Comparison of ENCODE assay signal across 4 cellular contexts in genomic region chr4:6837106-6837505, GRCh38. TPM values are rescaled to one million over a fixed set of nuclear protein-coding genes. Genes with fewer than 3 reads are reported as not detected.
DNase-seq lines count a peak whose midpoint lies in the region; ATAC-seq, FAIRE-seq and TF ChIP-seq lines count a peak whose summit lies in the region.
"Not testable (repeated sequence)": the region's sequence is repeated elsewhere in the genome, so short reads cannot be mapped to it uniquely, and the experiment has no call there.

No MANE protein-coding gene starts in this region.

- not testable (repeated sequence) for TF ChIP-seq RAD21 in K562 (CRISPR knock-in tag; conservative IDR thresholded peaks at IDR 0.05 in 1 of 2, IDR thresholded peaks at IDR 0.05 in 1 of 2)

- not testable (repeated sequence) for H3K9me3 Mint-ChIP-seq in osteocyte (ENCODE audit: unreplicated experiment)

- BruUV-seq in K562 (replicated peaks; lab: Mats Ljungman, UMichigan) = not testable (repeated sequence)

- H3K4me1 ChIP-seq in K562 (replicated peaks in 1 of 2; ENCODE audit: control insufficient read depth in 2 of 2, insufficient read depth in 2 of 2, low read length in 2 of 2) = peaks cover 3 to 15% of the 10 kb centered on the region in 2 experiments; a peak in 4 of 5 replicates
- H3K4me1 ChIP-seq in right cardiac atrium (ENCODE audit: control insufficient read depth, insufficient read depth, low read length) = not testable (repeated sequence)

- intact Hi-C loops in K562 (cut with micrococcal nuclease); right cardiac atrium (cut with DNase I): not testable (repeated sequence)

- POLR2A ChIA-PET in K562 (lab: Yijun Ruan, JAX) = not testable (repeated sequence)

- H2AFZ ChIP-seq in K562 (ENCODE audit: low read depth, low read length) = not testable (repeated sequence)

- H4K20me1 ChIP-seq in K562 (replicated peaks; ENCODE audit: control insufficient read depth, insufficient read depth, low read length) = not testable (repeated sequence)

- H3K79me2 ChIP-seq in K562 (ENCODE audit: control insufficient read depth, insufficient read depth, low read length) = peaks cover 64% of the 10 kb centered on the region

- H3K4me2 ChIP-seq in K562 (ENCODE audit: insufficient read depth, low read length) = not testable (repeated sequence)

- H3K4me3 ChIP-seq in K562; right cardiac atrium (ENCODE audit: low read length): not testable (repeated sequence)

- in situ Hi-C loops in K562 (cut with MboI) = not testable (repeated sequence)

- not testable (repeated sequence) for H3K27ac Mint-ChIP-seq in osteocyte (ENCODE audit: unreplicated experiment)

- H3K27me3 Mint-ChIP-seq in osteocyte (ENCODE audit: unreplicated experiment) = not testable (repeated sequence)

- not testable (repeated sequence) for FAIRE-seq in K562 (lab: Jason Lieb, UNC)

- H3K9me3 ChIP-seq in K562 (replicated peaks; ENCODE audit: control insufficient read depth, insufficient read depth, low read depth, low read length); right cardiac atrium (ENCODE audit: control insufficient read depth, low read length): not testable (repeated sequence)

- CTCF ChIA-PET in K562 (lab: Yijun Ruan, JAX; ENCODE audit: low intra/inter-chr PET ratio) = not testable (repeated sequence)

- H3K4me3 Mint-ChIP-seq in osteocyte (ENCODE audit: unreplicated experiment) = not testable (repeated sequence)

- WGBS in K562 (ENCODE audit: insufficient coverage, low coverage, missing lambda C conversion rate) = 96% methylated on average over 5 of the region's 34 CpGs
- WGBS in right cardiac atrium = 97% methylated on average over 34 of the region's 34 CpGs

- not testable (repeated sequence) for H3K27ac ChIP-seq in K562 (ENCODE audit: extremely low read depth, low read depth, low read length); right cardiac atrium (ENCODE audit: low read length)

- TF ChIP-seq EP300 in K562 (IDR thresholded peaks at IDR 0.05; ENCODE audit: low read length) = not testable (repeated sequence)

- H3K9ac ChIP-seq in K562 (ENCODE audit: insufficient read depth in 1 of 2, low read depth in 2 of 2, low read length in 2 of 2) = not testable (repeated sequence)

- H3K27me3 ChIP-seq in K562 (ENCODE audit: control insufficient read depth in 2 of 2, insufficient read depth in 2 of 2, low read length in 2 of 2); right cardiac atrium (ENCODE audit: control insufficient read depth, insufficient read depth): not testable (repeated sequence)

- DNase-seq in activated gamma-delta T cell (lab: John Stamatoyannopoulos, UW) = peak; percentile 10
- not testable (repeated sequence) for DNase-seq in K562 (ENCODE audit: extremely low read depth in 1 of 4, low spot score in 3 of 4)
- DNase-seq in right cardiac atrium = peak in 2 of 3 donors; percentile 52 to 61
- peak; percentile 86 for DNase-seq in osteocyte (ENCODE audit: extremely low spot score, unreplicated experiment)

- not testable (repeated sequence) for ATAC-seq in K562, right cardiac atrium

- not testable (repeated sequence) for TF ChIP-seq CTCF in K562 (IDR thresholded peaks at IDR 0.05 in 2 of 3, conservative IDR thresholded peaks at IDR 0.05 in 1 of 3; ENCODE audit: insufficient read depth in 2 of 3, low read depth in 1 of 3, low read length in 3 of 3); osteocyte (IDR thresholded peaks at IDR 0.05)

- not testable (repeated sequence) for H3K36me3 Mint-ChIP-seq in osteocyte (ENCODE audit: unreplicated experiment)

- not testable (repeated sequence) for TF ChIP-seq POLR2A in K562 (conservative IDR thresholded peaks at IDR 0.05)

- H3K4me1 Mint-ChIP-seq in osteocyte (ENCODE audit: unreplicated experiment) = peaks cover 17% of the 10 kb centered on the region

- H3K36me3 ChIP-seq in K562 (ENCODE audit: control insufficient read depth, insufficient read depth, low read length) = peaks cover 38% of the 10 kb centered on the region

- not testable (repeated sequence) for H3K9me1 ChIP-seq in K562 (ENCODE audit: control insufficient read depth, insufficient read depth, low read length)

TF ChIP-seq in K562, 482 proteins besides CTCF, POLR2A, EP300 and RAD21:
- peak; percentile 15; the same call in 1 of the 2 replicates for TF ChIP-seq ZBTB33 (CRISPR knock-in tag; IDR thresholded peaks at IDR 0.05)

RNA-seq across cellular contexts. Expression of gene KIAA0232, which starts 54.6 kb away (rescaled TPM):
- 83.2 and 85.7 TPM in 2 replicates for total RNA-seq in K562 (2011; cell fraction: chromatin; rRNA removed; ENCODE audit: low replicate concordance)
- 15.8 and 19.9 TPM in 2 replicates for total RNA-seq in K562 (2011; cell fraction: nucleolus; rRNA removed)
- total RNA-seq in K562 (2011; cell fraction: nucleoplasm; rRNA removed) = 25.1 and 27.5 TPM in 2 replicates
- total RNA-seq in K562 (2014; rRNA removed) = 9.0 and 9.5 TPM in 2 replicates
- total RNA-seq in K562 (2014; rRNA removed; fragmentation: Illumina TruSeq; extraction: Trizol) = 16.0 and 18.7 TPM in 2 replicates
- 13.0 and 13.6 TPM in 2 replicates for total RNA-seq in K562 (2015; rRNA removed; fragmentation: Illumina TruSeq; extraction: Trizol)
- 14.7 TPM in 2 replicates for total RNA-seq in K562 (2021)
- 17.4 and 17.9 TPM in 2 replicates for polyA plus RNA-seq in K562 (2011; rRNA removed)
- polyA plus RNA-seq in K562 (2011; cell fraction: cytosol; rRNA removed) = 6.1 and 8.0 TPM in 2 replicates
- polyA plus RNA-seq in K562 (2011; cell fraction: nucleus; rRNA removed) = 14.6 and 18.0 TPM in 2 replicates
- 7.9 and 12.6 TPM in 2 replicates for polyA plus RNA-seq in K562 (2012)
- polyA plus RNA-seq in K562 (2014; fragmentation: Illumina TruSeq; extraction: Trizol) = 11.8 and 13.0 TPM in 2 replicates
- polyA plus RNA-seq in K562 (2014; fragmentation: Nextera tagmentation; extraction: Ambion mirVana) = 1 to 10 TPM; 3.5 to 4.2 TPM
- 10.1 and 11.9 TPM in 2 replicates for polyA plus RNA-seq in K562 (2014; rRNA removed)
- 26.5 and 30.1 TPM in 2 replicates for polyA minus RNA-seq in K562 (2011; rRNA and poly(A)+ RNA removed)
- 7.4 and 10.6 TPM in 2 replicates for polyA minus RNA-seq in K562 (2011; cell fraction: cytosol; rRNA and poly(A)+ RNA removed)
- polyA minus RNA-seq in K562 (2011; cell fraction: nucleus; rRNA and poly(A)+ RNA removed) = 15.9 and 24.1 TPM in 2 replicates
- 10 to 100 TPM; 64.2 to 67.0 (median 66.6) TPM for total RNA-seq in right cardiac atrium
- polyA plus RNA-seq in right cardiac atrium = 21.8 TPM
- 27.1 and 30.9 TPM in 2 replicates for total RNA-seq in osteocyte
